8 cellular contexts compared by ENCODE assay signal in the genomic region with DNA sequence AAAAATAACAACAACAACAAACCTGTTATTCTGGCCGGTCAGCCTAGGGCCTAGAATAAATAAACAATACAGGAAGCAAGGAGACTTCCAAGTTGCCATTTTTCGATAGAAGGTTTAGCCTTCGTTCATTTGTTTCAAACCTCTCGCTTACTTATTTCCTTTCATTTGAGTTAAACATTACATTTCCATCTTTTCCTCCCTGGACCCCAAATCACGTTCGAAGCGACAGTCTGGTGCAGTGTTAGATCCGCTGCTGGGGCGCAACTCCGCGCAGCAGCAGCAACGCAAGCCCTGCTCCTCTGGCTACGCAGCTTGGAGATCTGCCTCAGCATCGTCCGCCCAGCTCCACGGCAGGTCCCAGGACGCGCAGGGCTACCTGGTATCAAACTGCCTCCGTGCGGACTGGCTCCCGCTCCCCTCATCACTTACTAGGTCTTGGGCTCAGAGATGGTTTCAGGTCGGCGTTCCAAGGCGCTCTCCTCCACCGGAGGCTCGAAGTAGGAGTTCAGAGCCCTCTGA. TPM values are rescaled to one million over a fixed set of nuclear protein-coding genes. Genes with fewer than 3 reads are reported as not detected.
DNase-seq lines count a peak whose midpoint lies in the region; ATAC-seq, FAIRE-seq and TF ChIP-seq lines count a peak whose summit lies in the region.

No MANE protein-coding gene starts in this region.

- ATAC-seq in HG02938 (IDR thresholded peaks at IDR 0.05; ENCODE audit: unreplicated experiment) = peak; percentile 46
- peak; percentile 65 for ATAC-seq in GM12878

- 0% methylated on average over 26 of the region's 26 CpGs for WGBS in GM12878 (ENCODE audit: insufficient coverage, insufficient replicate concordance, low lambda C conversion rate, missing lambda C conversion rate)
- 2% methylated on average over 26 of the region's 26 CpGs for WGBS in smooth muscle cell (ENCODE audit: low lambda C conversion rate)

- TF ChIP-seq CTCF in OCI-LY7 (conservative IDR thresholded peaks at IDR 0.05; ENCODE audit: low read length) (no peak), GM12878 (IDR thresholded peaks at IDR 0.05 in 2 of 3, conservative IDR thresholded peaks at IDR 0.05 in 1 of 3; ENCODE audit: control insufficient read depth in 2 of 3, extremely low read depth in 1 of 3, insufficient read depth in 1 of 3, low read depth in 3 of 3, low read length in 3 of 3) (no peak), smooth muscle cell (IDR thresholded peaks at IDR 0.05; ENCODE audit: borderline replicate concordance, insufficient read depth, poor library complexity, severe bottlenecking) (no peak)

- SMC1A ChIA-PET in GM12878 (lab: Charles Lee; ENCODE audit: uncharacterized antibody, unreplicated experiment) = interaction anchor here (0.9 to 1.7 kb wide), 9 partner anchors 11 to 171 kb away, joined by 3 to 6 read pairs (median 3); a partner anchor contains a TSS

- peaks cover 12% of the 10 kb centered on the region; the same call in 1 of the 2 replicates for H4K20me1 ChIP-seq in OCI-LY7 (ENCODE audit: insufficient read depth, low read length)
- H4K20me1 ChIP-seq in GM12878 (ENCODE audit: control insufficient read depth, insufficient read depth) = no peaks in the 10 kb centered on the region
- H4K20me1 ChIP-seq in smooth muscle cell (ENCODE audit: low read depth) = no peaks in the 10 kb centered on the region

- RAD21 ChIA-PET in GM12878 (lab: Charles Lee; ENCODE audit: unreplicated experiment) = interaction anchor here (0.8 to 1.4 kb wide), 7 partner anchors 11 to 171 kb away, joined by 3 to 5 read pairs (median 3); a partner anchor contains a TSS

- peak in 2 of 3 donors; percentile 15 to 25 for DNase-seq in stimulated activated CD4-positive, alpha-beta T cell treated with anti-CD3 and anti-CD28 coated beads, Interleukin-12 subunit alpha, Interleukin-12 subunit beta, amount 100 ng/mL, for 48 hours (ENCODE audit: low read depth in 2 of 3, low spot score in 1 of 3)
- DNase-seq in stimulated activated CD4-positive, alpha-beta T cell treated with anti-CD3 and anti-CD28 coated beads, Interleukin-12 subunit alpha, Interleukin-12 subunit beta, amount 100 ng/mL, for 4 hours = no peak
- DNase-seq in OCI-LY7 (ENCODE audit: low spot score) (peak; percentile 59), GM12878 (ENCODE audit: low read depth, low spot score) (no peak), smooth muscle cell (lab: John Stamatoyannopoulos, UW; ENCODE audit: unreplicated experiment) (no peak), globus pallidus (ENCODE audit: low spot score) (no peak)

- no peaks in the 10 kb centered on the region for H3F3A ChIP-seq in smooth muscle cell (ENCODE audit: low read depth)

- H3K4me2 ChIP-seq in OCI-LY7 (ENCODE audit: low read length) = peak overlapping the region; percentile 89
- H3K4me2 ChIP-seq in GM12878 (ENCODE audit: control insufficient read depth, insufficient read depth) = peak overlapping the region; percentile 51
- peak overlapping the region; percentile 83 for H3K4me2 ChIP-seq in smooth muscle cell

- intact Hi-C loops in OCI-LY7 (cut with micrococcal nuclease; ENCODE audit: unreplicated experiment) = loop anchor here (1.0 to 2.0 kb wide), 3 partner anchors 55 to 171 kb away; no protein-coding TSS in a partner anchor
- intact Hi-C loops in GM12878 (cut with micrococcal nuclease; ENCODE audit: unreplicated experiment) = loop anchor here (2.0 kb wide), 1 partner anchor 55 kb away; no protein-coding TSS in a partner anchor

- H3K4me1 ChIP-seq in OCI-LY7 (ENCODE audit: insufficient read depth, low read length, poor library complexity, severe bottlenecking) = peaks cover 25% of the 10 kb centered on the region
- peaks cover 10% of the 10 kb centered on the region for H3K4me1 ChIP-seq in GM12878 (ENCODE audit: control insufficient read depth, insufficient read depth, low read length)
- H3K4me1 ChIP-seq in smooth muscle cell (ENCODE audit: low read depth) = peaks cover 13% of the 10 kb centered on the region

- H3K9ac ChIP-seq in GM12878 (ENCODE audit: control insufficient read depth, insufficient read depth, low read length) (peak overlapping the region; percentile 89), smooth muscle cell (ENCODE audit: low read depth) (peak overlapping the region; percentile 9)

- TF ChIP-seq POLR2A in GM12878 (IDR thresholded peaks at IDR 0.05; ENCODE audit: low read depth, low read length) = no peak

- H3K9me2 ChIP-seq in OCI-LY7 (ENCODE audit: insufficient read depth, low read length) = no peaks in the 10 kb centered on the region

- H3K79me2 ChIP-seq in OCI-LY7 (ENCODE audit: insufficient read depth, low read depth, low read length) (peaks cover 29% of the 10 kb centered on the region), GM12878 (ENCODE audit: control insufficient read depth, insufficient read depth, low read length) (peaks cover 39% of the 10 kb centered on the region), smooth muscle cell (ENCODE audit: low read depth) (peaks cover 26% of the 10 kb centered on the region)

- in situ Hi-C loops in GM12878 (cut with MboI) = no loop called here

- H2AFZ ChIP-seq in OCI-LY7 (ENCODE audit: low read length) (peak overlapping the region; percentile 88), GM12878 (ENCODE audit: control insufficient read depth, low read depth, low read length) (peak overlapping the region; percentile 92), smooth muscle cell (ENCODE audit: low read depth) (peak overlapping the region; percentile 93)

- H3K9me3 ChIP-seq in OCI-LY7 (ENCODE audit: low read length) (peaks cover 13% of the 10 kb centered on the region; the same call in 1 of the 2 replicates), GM12878 (replicated peaks; ENCODE audit: control insufficient read depth, insufficient read depth, low read length) (peaks cover 1% of the 10 kb centered on the region; the same call in 1 of the 3 replicates), iPS-18c (ENCODE audit: control insufficient read depth, insufficient read depth, low read length) (peaks cover 5% of the 10 kb centered on the region), smooth muscle cell (replicated peaks; ENCODE audit: low read depth) (peaks cover 6% of the 10 kb centered on the region)

- no peak for TF ChIP-seq EP300 in GM12878 (IDR thresholded peaks at IDR 0.05; ENCODE audit: borderline replicate concordance in 1 of 2, control insufficient read depth in 1 of 2, low read depth in 2 of 2, low read length in 2 of 2)

- H3K36me3 ChIP-seq in OCI-LY7 (ENCODE audit: insufficient read depth, low read length) = peaks cover 44% of the 10 kb centered on the region
- peaks cover 0 to 12% of the 10 kb centered on the region in 2 experiments; a peak in 2 of 4 replicates for H3K36me3 ChIP-seq in GM12878 (ENCODE audit: control insufficient read depth in 2 of 2, insufficient read depth in 2 of 2, low read length in 1 of 2)
- peaks cover 5% of the 10 kb centered on the region for H3K36me3 ChIP-seq in smooth muscle cell (ENCODE audit: low read depth)

- no peaks in the 10 kb centered on the region for H3K27me3 ChIP-seq in GM12878 (replicated peaks in 1 of 2; ENCODE audit: control insufficient read depth in 2 of 2, insufficient read depth in 2 of 2, low read length in 1 of 2)
- no peaks in the 10 kb centered on the region for H3K27me3 ChIP-seq in smooth muscle cell (ENCODE audit: low read depth)

- peak overlapping the region; percentile 98 for H3K4me3 ChIP-seq in OCI-LY7 (ENCODE audit: low read depth, low read length, poor library complexity, severe bottlenecking)
- peak overlapping the region; percentile 94 for H3K4me3 ChIP-seq in GM12878
- peak overlapping the region; percentile 83 for H3K4me3 ChIP-seq in iPS-18c (ENCODE audit: insufficient read depth, low read depth, low read length)
- H3K4me3 ChIP-seq in smooth muscle cell = peak overlapping the region; percentile 74

- FAIRE-seq in GM12878 (lab: Jason Lieb, UNC) = no peak

- no peak for TF ChIP-seq RAD21 in GM12878 (IDR thresholded peaks at IDR 0.05; ENCODE audit: insufficient read depth, low read depth, low read length)

- H3K27ac ChIP-seq in OCI-LY7 (ENCODE audit: low read depth, low read length, poor library complexity, severe bottlenecking) (peak overlapping the region; percentile 82), GM12878 (ENCODE audit: control insufficient read depth, insufficient read depth) (peak overlapping the region; percentile 90), smooth muscle cell (ENCODE audit: low read depth) (peak overlapping the region; percentile 90)

- BruUV-seq in OCI-LY7 (replicated peaks; lab: Mats Ljungman, UMichigan) (TSS peak; percentile 68), GM12878 (replicated peaks; lab: Mats Ljungman, UMichigan) (TSS peak; percentile 78)

- CTCF ChIA-PET in OCI-LY7 (lab: Charles Lee; ENCODE audit: unreplicated experiment) (interaction anchor here (0.9 kb wide), 1 partner anchor 119 kb away, joined by 3 read pairs; no protein-coding TSS in a partner anchor), GM12878 (lab: Yijun Ruan, JAX) (interaction anchor here (1.3 to 2.1 kb wide), 4 partner anchors 11 to 383 kb away, joined by 4 to 6 read pairs (median 5); a partner anchor contains a TSS)

- POLR2A ChIA-PET in OCI-LY7 (lab: Charles Lee) (interaction anchor here (0.6 to 2.6 kb wide), 9 partner anchors 14 to 411 kb away, joined by 3 to 17 read pairs (median 4); a partner anchor contains a TSS), GM12878 (lab: Charles Lee) (interaction anchor here (0.5 to 1.9 kb wide), 8 partner anchors 42 to 171 kb away, joined by 3 to 8 read pairs (median 4); a partner anchor contains a TSS)

RNA-seq across cellular contexts. Expression of a gene that starts 0.5 kb away (rescaled TPM):
- 22.5 and 27.2 TPM in 2 replicates for total RNA-seq in OCI-LY7 (2014; rRNA removed; shearing (Covaris generic))
- total RNA-seq in OCI-LY7 (2022) (39.4 and 39.6 TPM in 2 replicates), GM12878 (2014; rRNA removed) (32.1 and 35.1 TPM in 2 replicates), GM12878 (2014; rRNA removed; fragmentation: Illumina TruSeq; extraction: Trizol) (30.4 and 32.9 TPM in 2 replicates), GM12878 (2021) (35.8 and 38.1 TPM in 2 replicates), smooth muscle cell (13.0 and 27.9 TPM in 2 replicates)
- total RNA-seq in GM12878 (2013; cell fraction: nucleolus; rRNA removed) = 44.7 and 45.5 TPM in 2 replicates
- 26.8 TPM for polyA plus RNA-seq in GM12878 (2011; ENCODE audit: low read depth)
- polyA plus RNA-seq in GM12878 (2011; rRNA removed) (48.7 and 71.6 TPM in 2 replicates), GM12878 (2014; fragmentation: Illumina TruSeq; extraction: Trizol) (52.5 and 59.2 TPM in 2 replicates), GM12878 (2014; fragmentation: Nextera tagmentation; extraction: Ambion mirVana) (10 to 100 TPM; 24.4 to 29.8 TPM), GM12878 (2014; rRNA removed) (35.3 and 39.6 TPM in 2 replicates), GM12878 (2016; fragmentation: Nextera tagmentation; extraction: Ambion mirVana) (10 to 100 TPM; 50.5 to 53.3 TPM), smooth muscle cell (15.9 and 16.2 TPM in 2 replicates)
- polyA plus RNA-seq in GM12878 (2011; cell fraction: cytosol; rRNA removed) = 18.0 and 28.8 TPM in 2 replicates
- polyA plus RNA-seq in GM12878 (2011; cell fraction: nucleus; rRNA removed) = 33.2 and 46.6 TPM in 2 replicates
- polyA plus RNA-seq in GM12878 (2012) = 35.9 and 36.0 TPM in 2 replicates
- 20.3 and 20.5 TPM in 2 replicates for polyA minus RNA-seq in GM12878 (2011; rRNA and poly(A)+ RNA removed)
- 10.8 and 11.3 TPM in 2 replicates for polyA minus RNA-seq in GM12878 (2011; cell fraction: cytosol; rRNA and poly(A)+ RNA removed)
- 33.6 and 57.3 TPM in 2 replicates for polyA minus RNA-seq in GM12878 (2011; cell fraction: nucleus; rRNA and poly(A)+ RNA removed)

RNA-seq across cellular contexts. Expression of a gene that starts 0.7 kb away (rescaled TPM):
- total RNA-seq in OCI-LY7 (2014; rRNA removed; shearing (Covaris generic)) = 4.1 and 6.7 TPM in 2 replicates
- 16.4 and 19.0 TPM in 2 replicates for total RNA-seq in OCI-LY7 (2022)
- 3.6 and 4.8 TPM in 2 replicates for total RNA-seq in GM12878 (2013; cell fraction: nucleolus; rRNA removed)
- 6.0 and 7.5 TPM in 2 replicates for total RNA-seq in GM12878 (2014; rRNA removed)
- 26.6 and 28.2 TPM in 2 replicates for total RNA-seq in GM12878 (2014; rRNA removed; fragmentation: Illumina TruSeq; extraction: Trizol)
- total RNA-seq in GM12878 (2021) = 28.6 and 33.8 TPM in 2 replicates
- 3.9 TPM for polyA plus RNA-seq in GM12878 (2011; ENCODE audit: low read depth)
- polyA plus RNA-seq in GM12878 (2011; rRNA removed) = 31.4 and 48.4 TPM in 2 replicates
- 11.6 and 16.2 TPM in 2 replicates for polyA plus RNA-seq in GM12878 (2011; cell fraction: cytosol; rRNA removed)
- polyA plus RNA-seq in GM12878 (2011; cell fraction: nucleus; rRNA removed) = 6.4 and 8.4 TPM in 2 replicates
- 16.9 and 21.0 TPM in 2 replicates for polyA plus RNA-seq in GM12878 (2012)
- polyA plus RNA-seq in GM12878 (2014; fragmentation: Illumina TruSeq; extraction: Trizol) = 41.9 and 46.5 TPM in 2 replicates
- 10 to 100 TPM; 54.8 to 60.6 TPM for polyA plus RNA-seq in GM12878 (2014; fragmentation: Nextera tagmentation; extraction: Ambion mirVana)
- polyA plus RNA-seq in GM12878 (2014; rRNA removed) = 19.6 and 26.8 TPM in 2 replicates
- 10 to 100 TPM; 55.7 to 57.1 TPM for polyA plus RNA-seq in GM12878 (2016; fragmentation: Nextera tagmentation; extraction: Ambion mirVana)
- polyA minus RNA-seq in GM12878 (2011; rRNA and poly(A)+ RNA removed) = 2.2 and 5.0 TPM in 2 replicates
- 1.2 and 4.4 TPM in 2 replicates for polyA minus RNA-seq in GM12878 (2011; cell fraction: cytosol; rRNA and poly(A)+ RNA removed)
- polyA minus RNA-seq in GM12878 (2011; cell fraction: nucleus; rRNA and poly(A)+ RNA removed) = 1.3 and 2.3 TPM in 2 replicates
- total RNA-seq in smooth muscle cell = 7.3 and 14.0 TPM in 2 replicates
- 35.2 and 43.7 TPM in 2 replicates for polyA plus RNA-seq in smooth muscle cell

RNA-seq across cellular contexts. Expression of a gene that starts 20.2 kb away (rescaled TPM):
- 0.46 and 0.50 TPM in 2 replicates for total RNA-seq in OCI-LY7 (2014; rRNA removed; shearing (Covaris generic))
- total RNA-seq in OCI-LY7 (2022) = 0.66 and 0.76 TPM in 2 replicates
- not detected in 2 replicates for total RNA-seq in GM12878 (2013; cell fraction: nucleolus; rRNA removed)
- 0.05 TPM in 1 of 2 replicates, not detected in the other for total RNA-seq in GM12878 (2014; rRNA removed)
- total RNA-seq in GM12878 (2014; rRNA removed; fragmentation: Illumina TruSeq; extraction: Trizol) = 0.04 TPM in 1 of 2 replicates, not detected in the other
- 0.03 and 0.05 TPM in 2 replicates for total RNA-seq in GM12878 (2021)
- not detected for polyA plus RNA-seq in GM12878 (2011; ENCODE audit: low read depth)
- polyA plus RNA-seq in GM12878 (2011; rRNA removed) = 0.01 TPM in 1 of 2 replicates, not detected in the other
- 0.01 and 0.02 TPM in 2 replicates for polyA plus RNA-seq in GM12878 (2011; cell fraction: cytosol; rRNA removed)
- 0.03 and 0.06 TPM in 2 replicates for polyA plus RNA-seq in GM12878 (2011; cell fraction: nucleus; rRNA removed)
- polyA plus RNA-seq in GM12878 (2012) = 0.03 TPM in 1 of 2 replicates, not detected in the other
- 0.06 and 0.09 TPM in 2 replicates for polyA plus RNA-seq in GM12878 (2014; fragmentation: Illumina TruSeq; extraction: Trizol)
- under 1 TPM in 1 of 2 experiments, not detected in 1; 0.02 TPM for polyA plus RNA-seq in GM12878 (2014; fragmentation: Nextera tagmentation; extraction: Ambion mirVana)
- 0.03 and 0.08 TPM in 2 replicates for polyA plus RNA-seq in GM12878 (2014; rRNA removed)
- polyA plus RNA-seq in GM12878 (2016; fragmentation: Nextera tagmentation; extraction: Ambion mirVana) = under 1 TPM; 0.05 to 0.09 TPM
- polyA minus RNA-seq in GM12878 (2011; rRNA and poly(A)+ RNA removed) = not detected in 2 replicates
- polyA minus RNA-seq in GM12878 (2011; cell fraction: cytosol; rRNA and poly(A)+ RNA removed) = 0.10 TPM in 1 of 2 replicates, not detected in the other
- polyA minus RNA-seq in GM12878 (2011; cell fraction: nucleus; rRNA and poly(A)+ RNA removed) = not detected in 2 replicates
- not detected in 2 replicates for total RNA-seq in smooth muscle cell
- polyA plus RNA-seq in smooth muscle cell = not detected in 2 replicates

RNA-seq across cellular contexts. Expression of a gene that starts 52.8 kb away (rescaled TPM):
- total RNA-seq in OCI-LY7 (2014; rRNA removed; shearing (Covaris generic)) = 36.6 and 42.3 TPM in 2 replicates
- total RNA-seq in OCI-LY7 (2022) (77.4 and 81.2 TPM in 2 replicates), GM12878 (2014; rRNA removed) (55.6 and 61.5 TPM in 2 replicates), GM12878 (2014; rRNA removed; fragmentation: Illumina TruSeq; extraction: Trizol) (92.2 and 92.7 TPM in 2 replicates), GM12878 (2021) (111 and 113 TPM in 2 replicates), smooth muscle cell (61.4 and 79.1 TPM in 2 replicates)
- total RNA-seq in GM12878 (2013; cell fraction: nucleolus; rRNA removed) = 86.5 and 96.5 TPM in 2 replicates
- 46.1 TPM for polyA plus RNA-seq in GM12878 (2011; ENCODE audit: low read depth)
- polyA plus RNA-seq in GM12878 (2011; rRNA removed) (128 and 158 TPM in 2 replicates), GM12878 (2014; fragmentation: Illumina TruSeq; extraction: Trizol) (125 and 161 TPM in 2 replicates), GM12878 (2014; fragmentation: Nextera tagmentation; extraction: Ambion mirVana) (100 to 1,000 TPM; 196 to 565 TPM), GM12878 (2014; rRNA removed) (66.8 and 73.9 TPM in 2 replicates), GM12878 (2016; fragmentation: Nextera tagmentation; extraction: Ambion mirVana) (100 to 1,000 TPM; 290 to 309 TPM), smooth muscle cell (32.4 and 33.1 TPM in 2 replicates)
- polyA plus RNA-seq in GM12878 (2011; cell fraction: cytosol; rRNA removed) = 53.6 and 63.0 TPM in 2 replicates
- polyA plus RNA-seq in GM12878 (2011; cell fraction: nucleus; rRNA removed) = 81.7 and 136 TPM in 2 replicates
- 85.1 and 101 TPM in 2 replicates for polyA plus RNA-seq in GM12878 (2012)
- 89.7 and 107 TPM in 2 replicates for polyA minus RNA-seq in GM12878 (2011; rRNA and poly(A)+ RNA removed)
- 42.2 and 63.3 TPM in 2 replicates for polyA minus RNA-seq in GM12878 (2011; cell fraction: cytosol; rRNA and poly(A)+ RNA removed)
- 36.1 and 50.7 TPM in 2 replicates for polyA minus RNA-seq in GM12878 (2011; cell fraction: nucleus; rRNA and poly(A)+ RNA removed)

Comparison
In these comparisons a context has a peak if more than half of its experiments do, and no peak if none do; other contexts are left out.
1. DNase-seq: peak in stimulated activated CD4-positive, alpha-beta T cell treated with anti-CD3 and anti-CD28 coated beads, Interleukin-12 subunit alpha, Interleukin-12 subunit beta, amount 100 ng/mL, for 48 hours (2 of 3) and OCI-LY7 (single experiment); none in stimulated activated CD4-positive, alpha-beta T cell treated with anti-CD3 and anti-CD28 coated beads, Interleukin-12 subunit alpha, Interleukin-12 subunit beta, amount 100 ng/mL, for 4 hours (single experiment), GM12878 (single experiment), smooth muscle cell (single experiment) and globus pallidus (single experiment).
2. Peak in every context shown above with its lines, with median percentiles within 50 percentile points of each other: H2AFZ ChIP-seq, H3K27ac ChIP-seq, H3K4me2 ChIP-seq and H3K4me3 ChIP-seq.